ENCODE assay signal across 9 cellular contexts in genomic region chr14:23366163-23366921, GRCh38. TPM values are rescaled to one million over a fixed set of nuclear protein-coding genes. Genes with fewer than 3 reads are reported as not detected.
A peak's percentile ranks its signal among the peaks of the same experiment; 100 is the strongest.
DNase-seq lines count a peak whose midpoint lies in the region; ATAC-seq, FAIRE-seq and TF ChIP-seq lines count a peak whose summit lies in the region.
"Had no signal": no experiment of that assay in that cellular context is flagged by ENCODE, and none has a peak within 500 bp of the region (broad histone marks: within the 10 kb centered on the region; RNA-seq: fewer than 3 reads in every experiment).

No MANE protein-coding gene starts in this region.

- TF ChIP-seq CTCF in epithelial cell of esophagus (IDR thresholded peaks at IDR 0.05; ENCODE audit: insufficient read depth, low read depth, low read length, missing control alignments) (no peak), type B pancreatic cell (conservative IDR thresholded peaks at IDR 0.05) (no peak)

- H3K4me3 ChIP-seq in epithelial cell of esophagus (ENCODE audit: low read length): peak overlapping the region; percentile 66

- peak overlapping the region; percentile 83 for H3K27ac Mint-ChIP-seq in type B pancreatic cell
- H3K27ac Mint-ChIP-seq: stimulated activated naive CD8-positive, alpha-beta T cell treated with anti-CD3 and anti-CD28 coated beads, Interleukin-15, Interleukin-2, amounts not matched to agents 100 ng/mL and 50 ng/mL, for 24 hours had no signal

- H3K9me3 Mint-ChIP-seq in type B pancreatic cell: no peaks in the 10 kb centered on the region
- H3K9me3 Mint-ChIP-seq: stimulated activated naive CD8-positive, alpha-beta T cell treated with anti-CD3 and anti-CD28 coated beads, Interleukin-15, Interleukin-2, amounts not matched to agents 100 ng/mL and 50 ng/mL, for 24 hours had no signal

- peaks cover 23% of the 10 kb centered on the region for H3K4me1 Mint-ChIP-seq in type B pancreatic cell (ENCODE audit: unreplicated experiment)

- no peak for ATAC-seq in GM18520 (IDR thresholded peaks at IDR 0.05; ENCODE audit: unreplicated experiment)

- peak; percentile 35 for DNase-seq in NCI-H446 treated with DMSO at 0.1 percent for 48 hours (lab: John Stamatoyannopoulos, UW)
- DNase-seq in epithelial cell of esophagus (ENCODE audit: low read depth): peak; percentile 83
- DNase-seq in medulla oblongata (ENCODE audit: extremely low spot score): peak; percentile 88
- DNase-seq in type B pancreatic cell (ENCODE audit: extremely low spot score, unreplicated experiment): peak; percentile 88
- no peak for DNase-seq in stimulated activated naive CD4-positive, alpha-beta T cell (lab: John Stamatoyannopoulos, UW)
- DNase-seq in NOMO-1 treated with DMSO at 0.1 percent for 48 hours (lab: John Stamatoyannopoulos, UW; ENCODE audit: unreplicated experiment): no peak
- DNase-seq in GM19239 (ENCODE audit: insufficient read length, low spot score): no peak

- H3K36me3 Mint-ChIP-seq in type B pancreatic cell: peaks cover 4% of the 10 kb centered on the region

- peak overlapping the region; percentile 86 for H3K4me3 Mint-ChIP-seq in type B pancreatic cell
- H3K4me3 Mint-ChIP-seq: stimulated activated naive CD8-positive, alpha-beta T cell treated with anti-CD3 and anti-CD28 coated beads, Interleukin-15, Interleukin-2, amounts not matched to agents 100 ng/mL and 50 ng/mL, for 24 hours had no signal

- peaks cover 11% of the 10 kb centered on the region for H3K27me3 Mint-ChIP-seq in type B pancreatic cell

- no peak for FAIRE-seq in GM19239 (lab: Jason Lieb, UNC)

RNA-seq across cellular contexts. Expression of gene EFS, which starts 1.4 kb away (rescaled TPM):
- total RNA-seq in type B pancreatic cell (ENCODE audit: low replicate concordance): 41.0 and 59.3 TPM in 2 replicates

RNA-seq across cellular contexts. Expression of gene IL25, which starts 6.3 kb away (rescaled TPM):
- total RNA-seq in type B pancreatic cell (ENCODE audit: low replicate concordance): not detected in 2 replicates

RNA-seq across cellular contexts. Expression of gene CMTM5, which starts 10.5 kb away (rescaled TPM):
- 0.19 TPM in 1 of 2 replicates, not detected in the other for total RNA-seq in type B pancreatic cell (ENCODE audit: low replicate concordance)

RNA-seq across cellular contexts. Expression of gene SLC22A17, which starts 13.7 kb away (rescaled TPM):
- total RNA-seq in type B pancreatic cell (ENCODE audit: low replicate concordance): 16.8 and 52.5 TPM in 2 replicates

RNA-seq across cellular contexts. Expression of gene MYH6, which starts 41.7 kb away (rescaled TPM):
- total RNA-seq in type B pancreatic cell (ENCODE audit: low replicate concordance): 0.24 and 0.50 TPM in 2 replicates

Comparison
In these comparisons a context has a peak if more than half of its experiments do, and no peak if none do; other contexts are left out.
1. DNase-seq: peak in NCI-H446 treated with DMSO at 0.1 percent for 48 hours (single experiment), epithelial cell of esophagus (single experiment), medulla oblongata (single experiment) and type B pancreatic cell (single experiment); none in stimulated activated naive CD4-positive, alpha-beta T cell (0 of 6), NOMO-1 treated with DMSO at 0.1 percent for 48 hours (single experiment) and GM19239 (single experiment).